ENCODE assay signal across 9 cellular contexts in genomic region chr9:20570756-20571155, GRCh38. TPM values are rescaled to one million over a fixed set of nuclear protein-coding genes. Genes with fewer than 3 reads are reported as not detected.
A peak's percentile ranks its signal among the peaks of the same experiment; 100 is the strongest.
DNase-seq lines count a peak whose midpoint lies in the region; ATAC-seq, FAIRE-seq and TF ChIP-seq lines count a peak whose summit lies in the region.
"Had no signal": no experiment of that assay in that cellular context is flagged by ENCODE, and none has a peak within 500 bp of the region (broad histone marks: within the 10 kb centered on the region; RNA-seq: fewer than 3 reads in every experiment).

No MANE protein-coding gene starts in this region.

- H3K36me3 ChIP-seq in RWPE2 (ENCODE audit: low read depth): no peaks in the 10 kb centered on the region

- TF ChIP-seq POLR2A in H54 (IDR thresholded peaks at IDR 0.05; ENCODE audit: low read depth, low read length): no peak

- H3K4me3 ChIP-seq in RWPE2 (ENCODE audit: severe bottlenecking): no peak overlapping the region

- DNase-seq in GM13976 (ENCODE audit: low spot score): peak; percentile 8
- no peak for DNase-seq in H54 (ENCODE audit: insufficient read length, low spot score)
- DNase-seq in RWPE2 (ENCODE audit: low spot score): no peak
- DNase-seq in kidney tubule cell (ENCODE audit: low spot score): peak; percentile 44
- no peak for DNase-seq in Ammon's horn (ENCODE audit: low spot score)
- DNase-seq in frontal cortex (ENCODE audit: low spot score in 2 of 2): no peak
- no peak for DNase-seq in GM10266 (ENCODE audit: extremely low spot score)
- DNase-seq: NCI-H748 treated with DMSO at 0.1 percent for 48 hours had no signal

- TF ChIP-seq CTCF in GM13976 (IDR thresholded peaks at IDR 0.05; ENCODE audit: borderline replicate concordance, control extremely low read depth, extremely low read depth, insufficient read depth, missing control alignments) (no peak), RWPE2 (IDR thresholded peaks at IDR 0.05; ENCODE audit: poor library complexity, severe bottlenecking) (no peak), GM10266 (IDR thresholded peaks at IDR 0.05; ENCODE audit: control insufficient read depth, insufficient read depth, low read depth, missing control alignments) (no peak)

- H3K27me3 ChIP-seq in RWPE2 (ENCODE audit: insufficient read depth, poor library complexity, severe bottlenecking): no peaks in the 10 kb centered on the region

- peak; percentile 75 for FAIRE-seq in H54 (lab: Jason Lieb, UNC)
- FAIRE-seq in frontal cortex (lab: Jason Lieb, UNC): no peak

- H3K27ac ChIP-seq in RWPE2 (ENCODE audit: poor library complexity, severe bottlenecking): no peak overlapping the region

- ATAC-seq in RWPE2 (ENCODE audit: low read depth) (peak; percentile 71), HG03097 (IDR thresholded peaks at IDR 0.05; ENCODE audit: low FRiP score, unreplicated experiment) (no peak)

- in situ Hi-C loops in GM13976 (cut with MboI; ENCODE audit: low sequenced_read_pairs, unreplicated experiment): no loop called here

- no peaks in the 10 kb centered on the region for H3K9me3 ChIP-seq in RWPE2 (ENCODE audit: severe bottlenecking)

- peaks cover 16% of the 10 kb centered on the region for H3K4me1 ChIP-seq in RWPE2 (ENCODE audit: insufficient read depth, poor library complexity, severe bottlenecking)

RNA-seq across cellular contexts. Expression of gene MLLT3, which starts 51.5 kb away (rescaled TPM):
- 125 TPM for total RNA-seq in frontal cortex

Comparison
In these comparisons a context has a peak if more than half of its experiments do, and no peak if none do; other contexts are left out.
1. DNase-seq: peak in GM13976 (single experiment) and kidney tubule cell (single experiment); none in H54 (single experiment), RWPE2 (single experiment), Ammon's horn (single experiment), frontal cortex (0 of 2) and GM10266 (single experiment).